ENCODE assay signal across 9 cellular contexts in the genomic region with DNA sequence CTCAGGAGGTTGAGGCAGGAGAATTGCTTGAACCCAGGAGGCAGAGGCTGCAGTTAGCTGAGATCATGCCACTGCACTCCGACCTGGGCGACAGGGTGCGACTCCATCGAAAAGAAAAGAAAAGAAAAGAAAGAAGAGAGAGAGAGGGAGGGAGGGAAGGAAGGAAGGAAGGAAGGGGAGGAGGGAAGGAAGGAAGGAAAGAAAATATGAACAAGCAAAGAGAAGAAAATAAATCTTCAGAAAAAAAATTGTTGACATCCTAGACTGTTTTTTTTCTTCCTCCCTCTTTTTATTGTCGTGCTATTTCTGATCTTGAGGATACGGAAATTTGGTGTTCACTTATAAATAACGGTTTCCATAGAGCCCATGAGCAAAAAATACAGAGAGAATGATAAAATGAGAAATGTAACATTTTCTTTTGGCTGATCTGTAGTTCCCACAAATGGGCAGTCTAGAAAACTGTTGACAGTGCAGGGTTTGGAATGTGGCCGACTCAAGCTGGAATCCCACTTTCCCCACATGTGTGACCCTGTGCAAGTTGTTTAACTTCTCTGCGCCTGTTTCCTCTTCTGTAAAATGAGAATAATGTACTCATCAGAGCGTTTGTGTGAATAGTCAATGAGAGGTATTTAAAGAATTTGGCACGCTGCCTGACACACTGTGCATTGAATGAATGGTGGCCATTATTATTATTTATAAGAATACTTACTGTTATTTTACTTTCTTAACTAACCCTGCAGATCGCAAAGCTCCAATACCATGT. TPM values are rescaled to one million over a fixed set of nuclear protein-coding genes. Genes with fewer than 3 reads are reported as not detected.
DNase-seq lines count a peak whose midpoint lies in the region; ATAC-seq and TF ChIP-seq lines count a peak whose summit lies in the region.
"Had no signal": no experiment of that assay in that cellular context is flagged by ENCODE, and none has a peak within 500 bp of the region (broad histone marks: within the 10 kb centered on the region; RNA-seq: fewer than 3 reads in every experiment).

No MANE protein-coding gene starts in this region.

- H3K9me3 ChIP-seq in BLaER1 (no peaks in the 10 kb centered on the region), neural progenitor cell (ENCODE audit: low read depth) (no peaks in the 10 kb centered on the region)
- no peaks in the 10 kb centered on the region for H3K9me3 ChIP-seq in effector memory CD4-positive, alpha-beta T cell (ENCODE audit: control insufficient read depth, low read length)

- peak overlapping the region; percentile 13; the same call in 1 of the 2 replicates for H3K4me2 ChIP-seq in BLaER1
- no peak overlapping the region for H3K4me2 ChIP-seq in neural progenitor cell

- H3K36me3 ChIP-seq in BLaER1 (no peaks in the 10 kb centered on the region), neural progenitor cell (no peaks in the 10 kb centered on the region)
- H3K36me3 ChIP-seq in effector memory CD4-positive, alpha-beta T cell (ENCODE audit: control insufficient read depth, insufficient read depth, low read length), result no peaks in the 10 kb centered on the region

- peaks cover 15% of the 10 kb centered on the region for H3K36me3 Mint-ChIP-seq in neural progenitor cell
- H3K36me3 Mint-ChIP-seq: natural killer cell had no signal

- H3K79me2 ChIP-seq in neural progenitor cell (ENCODE audit: low read depth), result no peaks in the 10 kb centered on the region

- DNase-seq in LoVo (ENCODE audit: low spot score) (peak; percentile 29), dedifferentiated amniotic fluid mesenchymal stem cell (ENCODE audit: extremely low spot score) (peak; percentile 81), neural progenitor cell (ENCODE audit: low spot score) (peak; percentile 15)
- DNase-seq in stimulated activated naive CD4-positive, alpha-beta T cell (lab: John Stamatoyannopoulos, UW), result no peak
- no peak for DNase-seq in effector memory CD4-positive, alpha-beta T cell
- no peak for DNase-seq in activated naive CD4-positive, alpha-beta T cell treated with anti-CD3 and anti-CD28 coated beads, Interleukin-2, amount 50 U/mL, for 16 hours
- DNase-seq: natural killer cell had no signal

- H3K4me3 Mint-ChIP-seq in neural progenitor cell, result no peak overlapping the region
- H3K4me3 Mint-ChIP-seq: natural killer cell had no signal

- peaks cover 9% of the 10 kb centered on the region for H3K27me3 Mint-ChIP-seq in neural progenitor cell (ENCODE audit: insufficient read depth, low read depth)

- TF ChIP-seq CTCF in neural progenitor cell (IDR thresholded peaks at IDR 0.05), result no peak

- H3F3A ChIP-seq in neural progenitor cell (ENCODE audit: low read depth), result peaks cover 10% of the 10 kb centered on the region

- H3K4me3 ChIP-seq in BLaER1, result no peak overlapping the region
- no peak overlapping the region for H3K4me3 ChIP-seq in neural progenitor cell
- no peak overlapping the region for H3K4me3 ChIP-seq in effector memory CD4-positive, alpha-beta T cell (ENCODE audit: insufficient read depth, low read depth, low read length, poor library complexity, severe bottlenecking)

- H4K20me1 ChIP-seq in BLaER1 (no peaks in the 10 kb centered on the region), neural progenitor cell (ENCODE audit: low read depth) (no peaks in the 10 kb centered on the region)

- H3K9ac ChIP-seq in BLaER1 (no peak overlapping the region), neural progenitor cell (no peak overlapping the region)

- H3K4me1 Mint-ChIP-seq in neural progenitor cell, result peaks cover 6% of the 10 kb centered on the region
- H3K4me1 Mint-ChIP-seq: natural killer cell had no signal

- H3K27ac Mint-ChIP-seq in neural progenitor cell, result no peak overlapping the region
- H3K27ac Mint-ChIP-seq: natural killer cell had no signal

- H3K9me3 Mint-ChIP-seq in neural progenitor cell, result no peaks in the 10 kb centered on the region
- H3K9me3 Mint-ChIP-seq: natural killer cell had no signal

- peaks cover 10% of the 10 kb centered on the region for H3K4me1 ChIP-seq in BLaER1
- peaks cover 12% of the 10 kb centered on the region for H3K4me1 ChIP-seq in neural progenitor cell
- H3K4me1 ChIP-seq in effector memory CD4-positive, alpha-beta T cell (ENCODE audit: control insufficient read depth, insufficient read depth, low read length, poor library complexity, severe bottlenecking), result no peaks in the 10 kb centered on the region

- H2AFZ ChIP-seq in neural progenitor cell (replicated peaks), result no peak overlapping the region

- H3K27ac ChIP-seq in BLaER1 (no peak overlapping the region), neural progenitor cell (no peak overlapping the region)
- H3K27ac ChIP-seq in effector memory CD4-positive, alpha-beta T cell (ENCODE audit: insufficient read depth, low read length, poor library complexity, severe bottlenecking), result no peak overlapping the region

- no peak for ATAC-seq in GM19467 (IDR thresholded peaks at IDR 0.05; ENCODE audit: unreplicated experiment)
- ATAC-seq: natural killer cell had no signal

- no peaks in the 10 kb centered on the region for H3K27me3 ChIP-seq in BLaER1
- no peaks in the 10 kb centered on the region for H3K27me3 ChIP-seq in neural progenitor cell
- no peaks in the 10 kb centered on the region for H3K27me3 ChIP-seq in effector memory CD4-positive, alpha-beta T cell (replicated peaks; ENCODE audit: control insufficient read depth, insufficient read depth, low read length, poor library complexity, severe bottlenecking)

RNA-seq across cellular contexts. Expression of a gene that starts 19.4 kb away (rescaled TPM):
- total RNA-seq in neural progenitor cell (ENCODE audit: low replicate concordance), result 13.5 and 15.7 TPM in 2 replicates

Comparison
In these comparisons a context has a peak if more than half of its experiments do, and no peak if none do; other contexts are left out.
1. DNase-seq: peak in LoVo (single experiment), dedifferentiated amniotic fluid mesenchymal stem cell (single experiment) and neural progenitor cell (single experiment); none in stimulated activated naive CD4-positive, alpha-beta T cell (0 of 6), effector memory CD4-positive, alpha-beta T cell (0 of 3) and activated naive CD4-positive, alpha-beta T cell treated with anti-CD3 and anti-CD28 coated beads, Interleukin-2, amount 50 U/mL, for 16 hours (single experiment).